8 cellular contexts compared by ENCODE assay signal in genomic region chr7:135210818-135211178, GRCh38. TPM values are rescaled to one million over a fixed set of nuclear protein-coding genes. Genes with fewer than 3 reads are reported as not detected.
DNase-seq lines count a peak whose midpoint lies in the region; ATAC-seq and TF ChIP-seq lines count a peak whose summit lies in the region.

No MANE protein-coding gene starts in this region.

- H3K27me3 ChIP-seq in kidney epithelial cell (ENCODE audit: control insufficient read depth, insufficient read depth, low read length): no peaks in the 10 kb centered on the region
- no peaks in the 10 kb centered on the region for H3K27me3 ChIP-seq in stomach smooth muscle (ENCODE audit: control insufficient read depth in 1 of 2, insufficient read depth in 2 of 2, low read length in 2 of 2)

- peak; percentile 15 for DNase-seq in activated T-cell treated with anti-CD3 and anti-CD28 coated beads for 24 hours (ENCODE audit: low read depth)
- no peak for DNase-seq in activated T-cell treated with anti-CD3 and anti-CD28 coated beads, Interleukin-2, amount 50 U/mL, for 48 hours
- DNase-seq in NCI-H1092 (lab: John Stamatoyannopoulos, UW): peak; percentile 54
- peak; percentile 40 for DNase-seq in astrocyte of the spinal cord (ENCODE audit: low read depth, low spot score)
- DNase-seq in kidney epithelial cell (ENCODE audit: low read depth): no peak
- DNase-seq in stimulated activated CD4-positive, alpha-beta T cell treated with anti-CD3 and anti-CD28 coated beads, Interleukin-2, amount 100 ng/mL, for 24 hours: no peak

- H3K4me1 ChIP-seq in stomach smooth muscle (ENCODE audit: control insufficient read depth, insufficient read depth, low read length): peaks cover 19% of the 10 kb centered on the region

- peak overlapping the region; percentile 73 to 93 for H3K9ac ChIP-seq in stomach smooth muscle (ENCODE audit: low read length in 2 of 2)

- H3K9me3 ChIP-seq in stomach smooth muscle (ENCODE audit: control insufficient read depth in 2 of 2, low read length in 2 of 2): no peaks in the 10 kb centered on the region

- TF ChIP-seq CTCF in astrocyte of the spinal cord (IDR thresholded peaks at IDR 0.05; ENCODE audit: low read depth, low read length): no peak
- TF ChIP-seq CTCF in kidney epithelial cell (IDR thresholded peaks at IDR 0.05; ENCODE audit: insufficient read depth, low read length, poor library complexity, severe bottlenecking): no peak

- H3K36me3 ChIP-seq in kidney epithelial cell (ENCODE audit: control insufficient read depth, insufficient read depth, low read length) (peaks cover 2% of the 10 kb centered on the region), stomach smooth muscle (ENCODE audit: control insufficient read depth in 2 of 2, insufficient read depth in 2 of 2, low read length in 2 of 2) (peaks cover 0 to 8% of the 10 kb centered on the region in 2 donors)

- H3K4me3 ChIP-seq in astrocyte of the spinal cord (ENCODE audit: low read depth, low read length): peak overlapping the region; percentile 64
- H3K4me3 ChIP-seq in kidney epithelial cell (ENCODE audit: low read depth, low read length): peak overlapping the region; percentile 80
- H3K4me3 ChIP-seq in stomach smooth muscle (ENCODE audit: low read length in 2 of 2): peak overlapping the region; percentile 81 to 92

- no peak for ATAC-seq in GM18873 (IDR thresholded peaks at IDR 0.05; ENCODE audit: low FRiP score, unreplicated experiment)

- H3K27ac ChIP-seq in stomach smooth muscle (ENCODE audit: low read length): peak overlapping the region; percentile 92

- in situ Hi-C loops in astrocyte of the spinal cord (cut with HindIII; ENCODE audit: low sequenced_read_pairs): no loop called here

RNA-seq across cellular contexts. Expression of gene WDR91, which starts 0.5 kb away (rescaled TPM):
- 8.5 and 14.1 TPM in 2 replicates for total RNA-seq in kidney epithelial cell

RNA-seq across cellular contexts. Expression of gene STRA8, which starts 22.8 kb away (rescaled TPM):
- not detected in 2 replicates for total RNA-seq in kidney epithelial cell

RNA-seq across cellular contexts. Expression of gene CYREN, which starts 40.3 kb away (rescaled TPM):
- 74.2 and 76.5 TPM in 2 replicates for total RNA-seq in kidney epithelial cell

Comparison
In these comparisons a context has a peak if more than half of its experiments do, and no peak if none do; other contexts are left out.
1. DNase-seq: peak in activated T-cell treated with anti-CD3 and anti-CD28 coated beads for 24 hours (single experiment), NCI-H1092 (single experiment) and astrocyte of the spinal cord (single experiment); none in activated T-cell treated with anti-CD3 and anti-CD28 coated beads, Interleukin-2, amount 50 U/mL, for 48 hours (0 of 2), kidney epithelial cell (single experiment) and stimulated activated CD4-positive, alpha-beta T cell treated with anti-CD3 and anti-CD28 coated beads, Interleukin-2, amount 100 ng/mL, for 24 hours (0 of 2).
2. Peak in every context shown above with its lines, with median percentiles within 50 percentile points of each other: H3K4me3 ChIP-seq.